1 cellular context compared by ENCODE assay signal in the genomic region with DNA sequence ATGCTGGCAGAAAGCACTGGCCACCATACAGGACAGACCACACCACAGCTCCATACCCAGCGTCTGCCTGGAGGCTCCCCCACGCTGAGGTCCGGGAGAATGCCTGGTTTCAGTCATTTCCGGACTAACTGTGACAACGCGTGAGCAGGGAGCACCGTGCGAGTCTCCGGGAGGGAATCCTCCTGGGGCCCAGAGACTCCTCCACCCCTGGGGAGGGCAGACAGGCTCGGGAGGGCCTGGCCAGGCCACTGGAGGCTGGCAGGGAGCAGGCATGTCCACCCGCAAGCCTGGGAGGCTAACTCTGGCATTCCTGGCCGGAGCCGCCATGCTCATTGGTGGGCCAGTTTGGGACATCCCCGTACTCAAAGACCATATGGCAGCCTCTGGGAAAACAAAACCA.
TF ChIP-seq lines count a peak whose summit lies in the region.

No MANE protein-coding gene starts in this region.

TF ChIP-seq in IMR-90, 13 proteins besides CTCF, POLR2A, EP300 and RAD21:
- TF ChIP-seq BHLHE40 (IDR thresholded peaks at IDR 0.05; ENCODE audit: low read depth, low read length) = no peak
- TF ChIP-seq FOS (IDR thresholded peaks at IDR 0.05; ENCODE audit: low read depth, low read length) = no peak
- no peak for TF ChIP-seq MXI1 (IDR thresholded peaks at IDR 0.05; ENCODE audit: borderline replicate concordance, low read depth, low read length)
- no peak for TF ChIP-seq MAZ (IDR thresholded peaks at IDR 0.05; ENCODE audit: borderline replicate concordance, low read depth, low read length)
- TF ChIP-seq MAFK (IDR thresholded peaks at IDR 0.05; ENCODE audit: low read depth, low read length) = no peak
- TF ChIP-seq, protein P1, sequence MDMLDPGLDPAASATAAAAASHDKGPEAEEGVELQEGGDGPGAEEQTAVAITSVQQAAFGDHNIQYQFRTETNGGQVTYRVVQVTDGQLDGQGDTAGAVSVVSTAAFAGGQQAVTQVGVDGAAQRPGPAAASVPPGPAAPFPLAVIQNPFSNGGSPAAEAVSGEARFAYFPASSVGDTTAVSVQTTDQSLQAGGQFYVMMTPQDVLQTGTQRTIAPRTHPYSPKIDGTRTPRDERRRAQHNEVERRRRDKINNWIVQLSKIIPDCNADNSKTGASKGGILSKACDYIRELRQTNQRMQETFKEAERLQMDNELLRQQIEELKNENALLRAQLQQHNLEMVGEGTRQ (IDR thresholded peaks at IDR 0.05; ENCODE audit: low read depth, low read length) = no peak
- no peak for TF ChIP-seq CEBPB (IDR thresholded peaks at IDR 0.05; ENCODE audit: low read depth, low read length)
- no peak for TF ChIP-seq RFX5 (IDR thresholded peaks at IDR 0.05; ENCODE audit: low read depth, low read length)
- TF ChIP-seq RCOR1 (IDR thresholded peaks at IDR 0.05; ENCODE audit: insufficient replicate concordance, low read length) = no peak
- TF ChIP-seq SMC3 (IDR thresholded peaks at IDR 0.05; ENCODE audit: low read depth, low read length) = no peak
- TF ChIP-seq CHD1 (IDR thresholded peaks at IDR 0.05; ENCODE audit: low read depth, low read length) = no peak
- TF ChIP-seq, protein P2, sequence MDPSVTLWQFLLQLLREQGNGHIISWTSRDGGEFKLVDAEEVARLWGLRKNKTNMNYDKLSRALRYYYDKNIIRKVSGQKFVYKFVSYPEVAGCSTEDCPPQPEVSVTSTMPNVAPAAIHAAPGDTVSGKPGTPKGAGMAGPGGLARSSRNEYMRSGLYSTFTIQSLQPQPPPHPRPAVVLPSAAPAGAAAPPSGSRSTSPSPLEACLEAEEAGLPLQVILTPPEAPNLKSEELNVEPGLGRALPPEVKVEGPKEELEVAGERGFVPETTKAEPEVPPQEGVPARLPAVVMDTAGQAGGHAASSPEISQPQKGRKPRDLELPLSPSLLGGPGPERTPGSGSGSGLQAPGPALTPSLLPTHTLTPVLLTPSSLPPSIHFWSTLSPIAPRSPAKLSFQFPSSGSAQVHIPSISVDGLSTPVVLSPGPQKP (IDR thresholded peaks at IDR 0.05; ENCODE audit: borderline replicate concordance, low read depth, low read length) = no peak
- no peak for TF ChIP-seq NFE2L2 (IDR thresholded peaks at IDR 0.05; ENCODE audit: low read depth, low read length)
